8 cellular contexts compared by ENCODE assay signal in the genomic region with DNA sequence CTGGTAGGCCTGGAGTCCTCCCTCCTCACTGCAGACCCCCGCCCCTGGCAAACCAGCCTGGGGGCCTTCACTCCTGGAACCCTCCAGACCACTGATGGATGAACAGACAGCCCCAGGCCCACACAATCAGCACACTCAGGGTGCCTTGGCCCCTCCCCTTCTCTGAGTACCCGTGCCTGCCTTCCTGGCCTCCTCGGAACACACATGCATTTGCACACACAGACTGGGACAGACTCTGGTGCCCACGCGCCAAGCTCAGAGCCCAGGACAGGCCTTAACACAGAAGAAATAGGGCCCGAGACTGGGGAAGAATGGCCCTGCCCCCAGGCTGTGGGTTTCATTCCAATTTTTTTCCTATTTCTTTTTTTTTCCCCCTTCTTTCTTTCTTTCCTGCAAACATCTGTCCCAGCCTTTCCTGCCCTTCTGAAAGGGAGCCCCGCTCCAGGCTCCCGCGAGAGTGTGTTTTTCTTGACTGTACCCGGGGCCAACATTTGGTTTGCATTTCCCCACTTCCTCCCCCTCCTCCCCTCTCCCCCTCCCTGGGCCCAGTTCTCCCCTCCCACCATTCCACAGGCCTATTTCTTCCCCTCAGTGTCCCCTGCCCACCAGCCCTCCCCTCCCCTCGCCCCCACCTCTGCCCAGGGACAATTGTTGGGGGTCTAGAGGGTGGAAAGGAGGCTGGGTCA. TPM values are rescaled to one million over a fixed set of nuclear protein-coding genes. Genes with fewer than 3 reads are reported as not detected.
DNase-seq lines count a peak whose midpoint lies in the region; ATAC-seq and TF ChIP-seq lines count a peak whose summit lies in the region.

No MANE protein-coding gene starts in this region.

- no peaks in the 10 kb centered on the region for H3K36me3 ChIP-seq in aorta (ENCODE audit: control insufficient read depth in 1 of 2, insufficient read depth in 2 of 2, low read length in 1 of 2)

- 3 to 7% methylated on average over 11 of the region's 11 CpGs for WGBS in aorta, 2 donors

- ATAC-seq in Right ventricle myocardium inferior: peak; percentile 64
- peak; percentile 18 for ATAC-seq in esophagus mucosa
- ATAC-seq in aorta (ENCODE audit: low FRiP score): peak; percentile 72
- no peak for ATAC-seq in HG02623 (IDR thresholded peaks at IDR 0.05; ENCODE audit: unreplicated experiment)

- DNase-seq in Right ventricle myocardium inferior (ENCODE audit: missing footprints) (peak; percentile 78), cardiac septum (ENCODE audit: low spot score) (no peak), neural crest cell (ENCODE audit: low read depth, low spot score) (no peak), aorta (peak in 1 of 2 donors; percentile 80), superior temporal gyrus (ENCODE audit: extremely low spot score) (no peak), GM13976 (ENCODE audit: low spot score) (no peak)

- H3K27ac ChIP-seq in aorta (ENCODE audit: low read depth in 1 of 2, low read length in 2 of 2): peak overlapping the region; percentile 25 to 53

- TF ChIP-seq CTCF in neural crest cell (conservative IDR thresholded peaks at IDR 0.05) (no peak), GM13976 (IDR thresholded peaks at IDR 0.05; ENCODE audit: borderline replicate concordance, control extremely low read depth, extremely low read depth, insufficient read depth, missing control alignments) (no peak)

- peaks cover 7% of the 10 kb centered on the region for H3K27me3 Mint-ChIP-seq in neural crest cell (ENCODE audit: low read depth)

- H3K9me3 ChIP-seq in aorta (ENCODE audit: control insufficient read depth, low read length): no peaks in the 10 kb centered on the region

- intact Hi-C loops in Right ventricle myocardium inferior (cut with DNase I) (no loop called here), cardiac septum (cut with DNase I) (no loop called here), aorta (cut with DNase I) (no loop called here)

- H3K27ac Mint-ChIP-seq in neural crest cell (ENCODE audit: unreplicated experiment): peak overlapping the region; percentile 87

- peak overlapping the region; percentile 79 for H3K4me3 Mint-ChIP-seq in neural crest cell

- in situ Hi-C loops in GM13976 (cut with MboI; ENCODE audit: low sequenced_read_pairs, unreplicated experiment): no loop called here

- H3K4me1 Mint-ChIP-seq in neural crest cell: peaks cover 42% of the 10 kb centered on the region

- no peak overlapping the region for H3K4me3 ChIP-seq in aorta (ENCODE audit: low read length in 2 of 2)

- H3K36me3 Mint-ChIP-seq in neural crest cell (ENCODE audit: low read depth): no peaks in the 10 kb centered on the region

- H3K9me3 Mint-ChIP-seq in neural crest cell: no peaks in the 10 kb centered on the region

- H3K27me3 ChIP-seq in aorta (ENCODE audit: control insufficient read depth in 1 of 2, insufficient read depth in 2 of 2, low read length in 1 of 2): no peaks in the 10 kb centered on the region

- H3K4me1 ChIP-seq in aorta (ENCODE audit: control insufficient read depth in 1 of 2, insufficient read depth in 2 of 2, low read length in 2 of 2): peaks cover 0 to 4% of the 10 kb centered on the region in 2 donors

RNA-seq across cellular contexts. Expression of a gene that starts 0.6 kb away (rescaled TPM):
- total RNA-seq in Right ventricle myocardium inferior (705 TPM), cardiac septum (870 TPM), esophagus mucosa (27.7 TPM), neural crest cell (11.3 and 14.5 TPM in 2 replicates), aorta (1,000 to 10,000 TPM; 1,456 to 1,949 TPM)
- polyA plus RNA-seq in aorta: 100 to 1,000 TPM; 303 to 404 TPM

Comparison
In these comparisons a context has a peak if more than half of its experiments do, and no peak if none do; other contexts are left out.
1. RNA of a gene that starts 0.6 kb away (total RNA-seq): 1,456 to 1,949 TPM in aorta, 870 TPM in cardiac septum (single experiment) and 705 TPM in Right ventricle myocardium inferior (single experiment); 27.7 TPM in esophagus mucosa (single experiment) and 11.3 to 14.5 TPM in neural crest cell; every median in the first group is over 10 times any median in the second.